ENCODE assay signal across 8 cellular contexts in genomic region chr11:76380161-76380976, GRCh38. TPM values are rescaled to one million over a fixed set of nuclear protein-coding genes. Genes with fewer than 3 reads are reported as not detected.
DNase-seq lines count a peak whose midpoint lies in the region; ATAC-seq lines count a peak whose summit lies in the region.

No MANE protein-coding gene starts in this region.

- H4K91ac ChIP-seq in mesenchymal stem cell (ENCODE audit: low read length) = peak overlapping the region; percentile 60

- peak; percentile 14 for ATAC-seq in GM19455 (IDR thresholded peaks at IDR 0.05; ENCODE audit: unreplicated experiment)
- ATAC-seq in activated CD4-positive, alpha-beta T cell treated with anti-CD3 and anti-CD28 coated beads for 36 hours = peak; percentile 54

- H3K27me3 Mint-ChIP-seq in activated CD4-positive, alpha-beta T cell treated with anti-CD3 and anti-CD28 coated beads for 36 hours = no peaks in the 10 kb centered on the region

- H3K36me3 ChIP-seq in BLaER1 treated with 17β-estradiol and CSF1 and Interleukin-3, amounts not matched to agents 10 nM and 100 nM = peaks cover 0 to 13% (median 4%) of the 10 kb centered on the region in 11 experiments; a peak in 7 of 22 replicates
- H3K36me3 ChIP-seq in HUES48 (ENCODE audit: control insufficient read depth, insufficient read depth, low read length) = no peaks in the 10 kb centered on the region
- peaks cover 0 to 7% of the 10 kb centered on the region in 2 experiments for H3K36me3 ChIP-seq in mesenchymal stem cell (ENCODE audit: control insufficient read depth in 1 of 2, insufficient read depth in 2 of 2, low read depth in 1 of 2, low read length in 2 of 2)

- no peak overlapping the region for H2AFZ ChIP-seq in mesenchymal stem cell (ENCODE audit: low read depth, low read length)

- H2BK15ac ChIP-seq in mesenchymal stem cell (ENCODE audit: low read depth, poor library complexity, severe bottlenecking) = peak overlapping the region; percentile 20

- H3K36me3 Mint-ChIP-seq in activated CD4-positive, alpha-beta T cell treated with anti-CD3 and anti-CD28 coated beads for 36 hours (ENCODE audit: low read depth) = peaks cover 7% of the 10 kb centered on the region

- H2BK120ac ChIP-seq in mesenchymal stem cell (ENCODE audit: low read depth, low read length) = peak overlapping the region; percentile 73

- peak overlapping the region; percentile 89 to 96 (median 92) for H3K27ac ChIP-seq in BLaER1 treated with 17β-estradiol and CSF1 and Interleukin-3, amounts not matched to agents 10 nM and 100 nM
- H3K27ac ChIP-seq in HUES48 (ENCODE audit: low read depth, low read length) (peak overlapping the region; percentile 69), mesenchymal stem cell (ENCODE audit: low read length, poor library complexity, severe bottlenecking) (no peak overlapping the region)

- no peaks in the 10 kb centered on the region for H3K27me3 ChIP-seq in BLaER1 treated with 17β-estradiol and CSF1 and Interleukin-3, amounts not matched to agents 10 nM and 100 nM
- no peaks in the 10 kb centered on the region for H3K27me3 ChIP-seq in HUES48 (ENCODE audit: control insufficient read depth, insufficient read depth, low read length)
- no peaks in the 10 kb centered on the region for H3K27me3 ChIP-seq in mesenchymal stem cell (ENCODE audit: control insufficient read depth in 1 of 2, insufficient read depth in 1 of 2, low read length in 2 of 2)

- peak overlapping the region; percentile 95 for H3K27ac Mint-ChIP-seq in activated CD4-positive, alpha-beta T cell treated with anti-CD3 and anti-CD28 coated beads for 36 hours

- H2BK12ac ChIP-seq in mesenchymal stem cell (ENCODE audit: low read length in 2 of 2) = peak overlapping the region in 1 of 2 experiments; percentile 54

- no peaks in the 10 kb centered on the region for H3K9me3 ChIP-seq in BLaER1 treated with 17β-estradiol and CSF1 and Interleukin-3, amounts not matched to agents 10 nM and 100 nM (replicated peaks in 1 of 11)
- H3K9me3 ChIP-seq in HUES48 (ENCODE audit: control insufficient read depth, insufficient read depth, low read length) (no peaks in the 10 kb centered on the region), mesenchymal stem cell (ENCODE audit: control insufficient read depth, low read length) (no peaks in the 10 kb centered on the region)

- peak overlapping the region; percentile 90 to 99 (median 94) for H3K4me2 ChIP-seq in BLaER1 treated with 17β-estradiol and CSF1 and Interleukin-3, amounts not matched to agents 10 nM and 100 nM
- peak overlapping the region; percentile 83 for H3K4me2 ChIP-seq in mesenchymal stem cell (ENCODE audit: low read length, poor library complexity, severe bottlenecking)

- H4K8ac ChIP-seq in mesenchymal stem cell (ENCODE audit: low read length) = peak overlapping the region; percentile 53

- H3K79me1 ChIP-seq in mesenchymal stem cell (replicated peaks; ENCODE audit: low read length, poor library complexity, severe bottlenecking) = peaks cover 23% of the 10 kb centered on the region

- peaks cover 31 to 52% (median 47%) of the 10 kb centered on the region in 11 experiments; a peak in 21 of 22 replicates for H4K20me1 ChIP-seq in BLaER1 treated with 17β-estradiol and CSF1 and Interleukin-3, amounts not matched to agents 10 nM and 100 nM

- H2BK5ac ChIP-seq in mesenchymal stem cell (ENCODE audit: low read depth, low read length, poor library complexity, severe bottlenecking) = peak overlapping the region; percentile 51

- peak overlapping the region; percentile 82 for H3K4me3 Mint-ChIP-seq in activated CD4-positive, alpha-beta T cell treated with anti-CD3 and anti-CD28 coated beads for 36 hours

- peak overlapping the region; percentile 72 to 89 for H3K18ac ChIP-seq in mesenchymal stem cell (ENCODE audit: low read depth in 1 of 2, low read length in 2 of 2)

- intact Hi-C loops in activated CD4-positive, alpha-beta T cell treated with anti-CD3 and anti-CD28 coated beads for 36 hours (cut with DNase I, micrococcal nuclease) = loop anchor here (1.0 to 10.0 kb wide), 10 partner anchors 9 to 1983 kb away; partner anchors contain the start of genes UVRAG (in 2 of the 2), AAMDC (in 1 of the 2), ACER3 (in 1 of the 2) and CLNS1A (in 1 of the 2)

- H3K9me3 Mint-ChIP-seq in activated CD4-positive, alpha-beta T cell treated with anti-CD3 and anti-CD28 coated beads for 36 hours (ENCODE audit: low read depth) = no peaks in the 10 kb centered on the region

- H2AK5ac ChIP-seq in mesenchymal stem cell (ENCODE audit: low read length, severe bottlenecking) = no peak overlapping the region

- peak overlapping the region; percentile 75 to 88 for H3K4ac ChIP-seq in mesenchymal stem cell (ENCODE audit: low read depth in 1 of 2, low read length in 2 of 2)

- peak overlapping the region in 1 of 2 experiments; percentile 97 for H3K14ac ChIP-seq in mesenchymal stem cell (ENCODE audit: low read length in 2 of 2)

- peak overlapping the region; percentile 94 to 98 (median 96) for H3K9ac ChIP-seq in BLaER1 treated with 17β-estradiol and CSF1 and Interleukin-3, amounts not matched to agents 10 nM and 100 nM
- H3K9ac ChIP-seq in HUES48 (ENCODE audit: low read depth, low read length) (peak overlapping the region; percentile 60; the same call in 1 of the 2 replicates), mesenchymal stem cell (ENCODE audit: low read length) (peak overlapping the region; percentile 90)

- CTCF ChIA-PET in activated CD4-positive, alpha-beta T cell treated with anti-CD3 and anti-CD28 coated beads for 36 hours (lab: Charles Lee) = no interaction called here

- H3K4me1 ChIP-seq in BLaER1 treated with 17β-estradiol and CSF1 and Interleukin-3, amounts not matched to agents 10 nM and 100 nM = peaks cover 31 to 50% (median 37%) of the 10 kb centered on the region in 10 experiments
- H3K4me1 ChIP-seq in HUES48 (ENCODE audit: control insufficient read depth, insufficient read depth, low read length) (peaks cover 19% of the 10 kb centered on the region), mesenchymal stem cell (ENCODE audit: control insufficient read depth, insufficient read depth, low read depth, low read length) (peaks cover 10% of the 10 kb centered on the region)

- peaks cover 59% of the 10 kb centered on the region for H3K4me1 Mint-ChIP-seq in activated CD4-positive, alpha-beta T cell treated with anti-CD3 and anti-CD28 coated beads for 36 hours

- DNase-seq in activated CD4-positive, alpha-beta T cell treated with anti-CD3 and anti-CD28 coated beads for 36 hours = peak; percentile 80
- peak; percentile 28 for DNase-seq in dermis blood vessel endothelial cell
- peak; percentile 42 for DNase-seq in mesenchymal stem cell
- DNase-seq in stimulated activated CD8-positive, alpha-beta memory T cell treated with anti-CD3 and anti-CD28 coated beads, Interleukin-15, amount 100 ng/mL, for 24 hours (ENCODE audit: low read depth) = peak; percentile 23
- DNase-seq in SIG-M5 treated with dmso at 0.1 percent for 504 hours (lab: John Stamatoyannopoulos, UW; ENCODE audit: unreplicated experiment) = no peak

- POLR2A ChIA-PET in activated CD4-positive, alpha-beta T cell treated with anti-CD3 and anti-CD28 coated beads for 36 hours (lab: Charles Lee) = no interaction called here

- H3K23ac ChIP-seq in mesenchymal stem cell (ENCODE audit: low read length in 2 of 2) = peak overlapping the region in 1 of 2 experiments; percentile 46

- H3K4me3 ChIP-seq in BLaER1 treated with 17β-estradiol and CSF1 and Interleukin-3, amounts not matched to agents 10 nM and 100 nM = peak overlapping the region; percentile 72 to 99 (median 96)
- H3K4me3 ChIP-seq in HUES48 (ENCODE audit: low read depth, low read length) (peak overlapping the region; percentile 89), mesenchymal stem cell (ENCODE audit: insufficient read depth in 1 of 2, low read depth in 1 of 2, low read length in 2 of 2) (peak overlapping the region; percentile 93 to 95)

- WGBS in mesenchymal stem cell = 2% methylated on average over 28 of the region's 84 CpGs

RNA-seq across cellular contexts. Expression of gene THAP12, which starts 0.6 kb away (rescaled TPM):
- 10 to 100 TPM; 53.6 to 60.9 TPM for total RNA-seq in activated CD4-positive, alpha-beta T cell treated with anti-CD3 and anti-CD28 coated beads for 36 hours
- 48.8 and 49.0 TPM in 2 replicates for total RNA-seq in dermis blood vessel endothelial cell
- 25.9 TPM for polyA plus RNA-seq in mesenchymal stem cell (2013, experiment 1 of 2)
- polyA plus RNA-seq in mesenchymal stem cell (2013, experiment 2 of 2) = 26.4 TPM

RNA-seq across cellular contexts. Expression of gene GVQW3, which starts 0.8 kb away (rescaled TPM):
- total RNA-seq in activated CD4-positive, alpha-beta T cell treated with anti-CD3 and anti-CD28 coated beads for 36 hours = 1 to 10 TPM; 3.2 to 3.7 TPM
- total RNA-seq in dermis blood vessel endothelial cell = 0.65 and 0.68 TPM in 2 replicates
- polyA plus RNA-seq in mesenchymal stem cell (2013, experiment 1 of 2) = 0.99 TPM
- polyA plus RNA-seq in mesenchymal stem cell (2013, experiment 2 of 2) = 0.64 TPM
